Comparison of ENCODE assay signal across 12 cellular contexts in genomic region chrX:70410921-70411320, GRCh38. TPM values are rescaled to one million over a fixed set of nuclear protein-coding genes. Genes with fewer than 3 reads are reported as not detected.
"Had no signal": no experiment of that assay in that cellular context is flagged by ENCODE, and none has a peak within 500 bp of the region (broad histone marks: within the 10 kb centered on the region; RNA-seq: fewer than 3 reads in every experiment).

No MANE protein-coding gene starts in this region.

- H3K27ac Mint-ChIP-seq: GM23338, H9, HFFc6 had no signal

- H2AFZ ChIP-seq: GM23248, GM23338 had no signal

- H3K27ac ChIP-seq: GM23248 had no signal

- H3K4me2 ChIP-seq: GM23338 had no signal

- H3K4me1 Mint-ChIP-seq: GM23338, H9 had no signal

- H3K9ac ChIP-seq: GM23248 had no signal

- H3K9me3 ChIP-seq: HAP-1 had no signal

- H3K9me3 Mint-ChIP-seq: GM23338, HFFc6 had no signal

- H3K4me3 Mint-ChIP-seq: GM23338, H9, HFFc6 had no signal

- ATAC-seq: GM23338, HCT116 had no signal

- H3K4me1 ChIP-seq: HAP-1 had no signal

- FAIRE-seq: H1, H54 had no signal

- DNase-seq: GM23248, GOT3, H7, H9, HCEC 1CT, HFFc6 had no signal

- H3K4me3 ChIP-seq: GM23248, GM23338, HAP-1 had no signal

RNA-seq across cellular contexts. Expression of gene GDPD2, which starts 12.2 kb away (rescaled TPM):
- total RNA-seq: GM23248, H4, HFFc6 had no signal
- polyA plus RNA-seq: GM23248 had no signal
